ENCODE assay signal across 1 cellular context in the genomic region with DNA sequence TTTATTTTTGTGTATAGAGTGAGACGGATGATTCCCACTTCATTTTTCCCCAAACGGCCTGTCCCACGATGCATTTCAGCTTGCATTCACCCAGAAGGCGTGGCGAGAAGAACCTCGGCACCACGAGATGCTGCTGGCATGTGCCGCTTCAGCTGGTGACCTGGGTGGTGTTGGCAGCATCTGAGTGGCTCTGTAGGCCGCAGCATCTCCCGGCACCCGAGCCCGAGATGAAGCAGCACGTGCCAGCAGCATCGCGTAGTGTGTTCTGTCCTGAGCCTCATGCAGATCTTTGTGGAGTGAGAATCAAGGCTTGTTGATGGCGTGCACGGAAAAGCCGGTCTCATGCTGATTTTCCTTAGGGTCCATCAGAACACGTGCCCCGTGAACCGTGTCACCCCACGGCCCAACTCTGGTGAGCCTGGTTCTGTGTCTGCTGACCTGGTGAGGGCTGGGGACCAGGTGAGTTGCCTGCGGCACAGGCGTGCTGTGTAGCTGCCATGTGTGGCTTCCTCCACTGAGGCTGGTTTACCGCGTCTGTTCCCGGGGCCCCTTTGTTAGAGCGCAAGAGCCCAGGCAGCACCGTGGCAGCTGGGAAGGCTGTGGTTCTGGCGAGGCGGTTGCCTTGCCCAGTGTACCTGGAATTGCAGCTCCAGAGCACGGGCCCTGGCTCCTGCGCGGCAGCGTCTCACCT.
TF ChIP-seq lines count a peak whose summit lies in the region.

No MANE protein-coding gene starts in this region.

TF ChIP-seq in IMR-90, 13 proteins besides CTCF, POLR2A, EP300 and RAD21 (continued from another document):
- TF ChIP-seq, protein P1, sequence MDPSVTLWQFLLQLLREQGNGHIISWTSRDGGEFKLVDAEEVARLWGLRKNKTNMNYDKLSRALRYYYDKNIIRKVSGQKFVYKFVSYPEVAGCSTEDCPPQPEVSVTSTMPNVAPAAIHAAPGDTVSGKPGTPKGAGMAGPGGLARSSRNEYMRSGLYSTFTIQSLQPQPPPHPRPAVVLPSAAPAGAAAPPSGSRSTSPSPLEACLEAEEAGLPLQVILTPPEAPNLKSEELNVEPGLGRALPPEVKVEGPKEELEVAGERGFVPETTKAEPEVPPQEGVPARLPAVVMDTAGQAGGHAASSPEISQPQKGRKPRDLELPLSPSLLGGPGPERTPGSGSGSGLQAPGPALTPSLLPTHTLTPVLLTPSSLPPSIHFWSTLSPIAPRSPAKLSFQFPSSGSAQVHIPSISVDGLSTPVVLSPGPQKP (IDR thresholded peaks at IDR 0.05; ENCODE audit: borderline replicate concordance, low read depth, low read length), result no peak
- TF ChIP-seq MAZ (IDR thresholded peaks at IDR 0.05; ENCODE audit: borderline replicate concordance, low read depth, low read length), result no peak
- no peak for TF ChIP-seq CHD1 (IDR thresholded peaks at IDR 0.05; ENCODE audit: low read depth, low read length)
